In genomic region chr10:440127-440526, GRCh38 we compare ENCODE assay signal across 8 cellular contexts.
"Had no signal": no experiment of that assay in that cellular context is flagged by ENCODE, and none has a peak within 500 bp of the region (broad histone marks: within the 10 kb centered on the region; RNA-seq: fewer than 3 reads in every experiment).

No MANE protein-coding gene starts in this region.

- ATAC-seq: GM23338 had no signal

- FAIRE-seq: H1, H54, HTR-8/SVneo had no signal

- H3K4me2 ChIP-seq: GM23338 had no signal

- H2AFZ ChIP-seq: GM23338 had no signal

- H3K4me3 ChIP-seq: GM23338 had no signal

- DNase-seq: H9, HCEC 1CT, IMR-90, KG1 had no signal
